In genomic region chr19:35745328-35746086, GRCh38 we compare ENCODE assay signal across 8 cellular contexts.
DNase-seq lines count a peak whose midpoint lies in the region; ATAC-seq lines count a peak whose summit lies in the region.

Gene PSENEN (plus strand): TSS chr19:35745651. CDS start chr19:35745931, 280 bp downstream.
A gene with protein sequence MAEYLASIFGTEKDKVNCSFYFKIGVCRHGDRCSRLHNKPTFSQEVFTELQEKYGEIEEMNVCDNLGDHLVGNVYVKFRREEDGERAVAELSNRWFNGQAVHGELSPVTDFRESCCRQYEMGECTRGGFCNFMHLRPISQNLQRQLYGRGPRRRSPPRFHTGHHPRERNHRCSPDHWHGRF (minus strand): TSS chr19:35745418. CDS start chr19:35745391, 27 bp downstream.

- H3K27me3 ChIP-seq in BLaER1 = no peaks in the 10 kb centered on the region

- H4K20me1 ChIP-seq in BLaER1 = no peaks in the 10 kb centered on the region

- peak within 1 kb of the TSS; percentile 94 for H3K27ac ChIP-seq in BLaER1

- peak within 1 kb of the TSS; percentile 98 for H3K4me2 ChIP-seq in BLaER1

- ATAC-seq in GM19395 (IDR thresholded peaks at IDR 0.05; ENCODE audit: unreplicated experiment) (peak; percentile 40), HG03565 (IDR thresholded peaks at IDR 0.05; ENCODE audit: unreplicated experiment) (peak; percentile 38)

- H3K4me3 ChIP-seq in BLaER1 = peak within 1 kb of the TSS; percentile 74

- H3K9me3 ChIP-seq in BLaER1 = no peaks in the 10 kb centered on the region

- no peaks in the 10 kb centered on the region for H3K36me3 ChIP-seq in BLaER1

- peak within 1 kb of the TSS; percentile 93 for H3K9ac ChIP-seq in BLaER1

- H3K4me1 ChIP-seq in BLaER1 = peaks cover 76% of the 10 kb centered on the region

- DNase-seq in NCI-H774 (lab: John Stamatoyannopoulos, UW) (peak; percentile 98), dedifferentiated amniotic fluid mesenchymal stem cell (ENCODE audit: extremely low spot score) (peak; percentile 99), left kidney (ENCODE audit: low read depth, low spot score) (peak; percentile 100)
- peak; percentile 85 to 95 for DNase-seq in activated CD4-positive, alpha-beta T cell treated with anti-CD3 and anti-CD28 coated beads, Interleukin-2, amount 50 U/mL, for 24 hours (ENCODE audit: low read depth in 1 of 2, low spot score in 1 of 2)
- peak; percentile 97 for DNase-seq in stimulated activated CD4-positive, alpha-beta T cell treated with anti-CD3 and anti-CD28 coated beads, Interleukin-1b, Interleukin-23, amount 100 ng/mL, for 48 hours

Comparison
In these comparisons a context has a peak if more than half of its experiments do, and no peak if none do; other contexts are left out.
1. Peak in every context shown above with its lines: DNase-seq, ATAC-seq, H3K4me3 ChIP-seq and H3K27ac ChIP-seq.